21 cellular contexts compared by ENCODE assay signal in genomic region chr3:113156816-113157333, GRCh38.
"Had no signal": no experiment of that assay in that cellular context is flagged by ENCODE, and none has a peak within 500 bp of the region (broad histone marks: within the 10 kb centered on the region; RNA-seq: fewer than 3 reads in every experiment).

No MANE protein-coding gene starts in this region.

- H3K27ac Mint-ChIP-seq: activated naive CD4-positive, alpha-beta T cell treated with anti-CD3 and anti-CD28 coated beads, Interleukin-2, amount 50 U/mL, for 24 hours; effector memory CD8-positive, alpha-beta T cell; naive B cell; stimulated activated naive CD8-positive, alpha-beta T cell treated with anti-CD3 and anti-CD28 coated beads, Interleukin-15, Interleukin-2, amounts not matched to agents 100 ng/mL and 50 ng/mL, for 24 hours had no signal

- DNase-seq: activated CD4-positive, alpha-beta T cell treated with anti-CD3 and anti-CD28 coated beads for 1 hour; activated CD4-positive, alpha-beta T cell treated with anti-CD3 and anti-CD28 coated beads, Interleukin-2, amount 50 U/mL, for 1 hour; activated gamma-delta T cell treated with Interleukin-2 at 50 U/mL for 16 hours; activated T-cell treated with anti-CD3 and anti-CD28 coated beads, Interleukin-2, amount 50 U/mL, for 1 hour; adrenal gland; dorsolateral prefrontal cortex; effector memory CD8-positive, alpha-beta T cell; naive B cell; right cardiac atrium; stimulated activated CD4-positive, alpha-beta T cell treated with anti-CD3 and anti-CD28 coated beads, Interleukin-1b, Interleukin-23, amount 100 ng/mL, for 48 hours; T-helper 1 cell; trophoblast cell had no signal

- H3K9me3 ChIP-seq: adrenal gland, ascending aorta, ovary, psoas muscle had no signal

- H3K36me3 ChIP-seq: adrenal gland, ascending aorta, ovary had no signal

- H3K4me3 Mint-ChIP-seq: activated naive CD4-positive, alpha-beta T cell treated with anti-CD3 and anti-CD28 coated beads, Interleukin-2, amount 50 U/mL, for 24 hours; central memory CD8-positive, alpha-beta T cell; effector memory CD8-positive, alpha-beta T cell; naive B cell; stimulated activated naive CD8-positive, alpha-beta T cell treated with anti-CD3 and anti-CD28 coated beads, Interleukin-15, Interleukin-2, amounts not matched to agents 100 ng/mL and 50 ng/mL, for 24 hours had no signal

- H3K27me3 ChIP-seq: adrenal gland, ascending aorta, dorsolateral prefrontal cortex, ovary had no signal

- H3K4me3 ChIP-seq: adrenal gland, ascending aorta, dorsolateral prefrontal cortex, lung, ovary, psoas muscle, skin epidermis had no signal

- H3K4me1 ChIP-seq: ascending aorta, psoas muscle had no signal

- H3K27me3 Mint-ChIP-seq: activated naive CD4-positive, alpha-beta T cell treated with anti-CD3 and anti-CD28 coated beads, Interleukin-2, amount 50 U/mL, for 24 hours; central memory CD8-positive, alpha-beta T cell; stimulated activated naive CD8-positive, alpha-beta T cell treated with anti-CD3 and anti-CD28 coated beads, Interleukin-15, Interleukin-2, amounts not matched to agents 100 ng/mL and 50 ng/mL, for 24 hours had no signal

- H3K36me3 Mint-ChIP-seq: activated naive CD4-positive, alpha-beta T cell treated with anti-CD3 and anti-CD28 coated beads, Interleukin-2, amount 50 U/mL, for 24 hours; naive B cell had no signal

- H3K9me3 Mint-ChIP-seq: activated naive CD4-positive, alpha-beta T cell treated with anti-CD3 and anti-CD28 coated beads, Interleukin-2, amount 50 U/mL, for 24 hours; central memory CD8-positive, alpha-beta T cell; effector memory CD8-positive, alpha-beta T cell; naive B cell; stimulated activated naive CD8-positive, alpha-beta T cell treated with anti-CD3 and anti-CD28 coated beads, Interleukin-15, Interleukin-2, amounts not matched to agents 100 ng/mL and 50 ng/mL, for 24 hours had no signal

- ATAC-seq: effector memory CD8-positive, alpha-beta T cell; left lobe of liver; right cardiac atrium had no signal

- H3K4me1 Mint-ChIP-seq: activated naive CD4-positive, alpha-beta T cell treated with anti-CD3 and anti-CD28 coated beads, Interleukin-2, amount 50 U/mL, for 24 hours; central memory CD8-positive, alpha-beta T cell; naive B cell had no signal

- H3K27ac ChIP-seq: ascending aorta, dorsolateral prefrontal cortex, ovary, psoas muscle had no signal
